ENCODE assay signal across 1 cellular context in the genomic region with DNA sequence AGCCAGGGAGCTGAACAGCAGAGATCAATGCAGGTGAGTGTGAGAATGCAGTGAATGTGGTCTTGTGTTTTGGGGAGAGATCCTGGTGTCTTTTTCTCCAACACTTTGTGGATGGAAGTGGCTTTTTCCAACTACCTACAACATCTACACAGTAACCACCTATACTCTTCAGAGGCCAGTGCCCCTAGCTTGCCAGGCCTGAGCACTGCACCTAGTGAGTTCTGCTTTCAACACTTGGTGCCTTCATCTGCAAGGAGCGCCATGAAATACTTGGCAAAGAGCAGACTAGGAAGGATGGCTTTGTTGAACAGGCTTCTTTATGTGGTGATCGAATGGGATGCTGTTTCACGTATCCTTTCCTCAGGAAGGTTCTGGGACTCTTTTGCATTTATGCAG.
TF ChIP-seq lines count a peak whose summit lies in the region.

No MANE protein-coding gene starts in this region.

TF ChIP-seq in GM23338, 12 proteins besides CTCF, POLR2A, EP300 and RAD21 (continued from another document):
- TF ChIP-seq, protein P1, sequence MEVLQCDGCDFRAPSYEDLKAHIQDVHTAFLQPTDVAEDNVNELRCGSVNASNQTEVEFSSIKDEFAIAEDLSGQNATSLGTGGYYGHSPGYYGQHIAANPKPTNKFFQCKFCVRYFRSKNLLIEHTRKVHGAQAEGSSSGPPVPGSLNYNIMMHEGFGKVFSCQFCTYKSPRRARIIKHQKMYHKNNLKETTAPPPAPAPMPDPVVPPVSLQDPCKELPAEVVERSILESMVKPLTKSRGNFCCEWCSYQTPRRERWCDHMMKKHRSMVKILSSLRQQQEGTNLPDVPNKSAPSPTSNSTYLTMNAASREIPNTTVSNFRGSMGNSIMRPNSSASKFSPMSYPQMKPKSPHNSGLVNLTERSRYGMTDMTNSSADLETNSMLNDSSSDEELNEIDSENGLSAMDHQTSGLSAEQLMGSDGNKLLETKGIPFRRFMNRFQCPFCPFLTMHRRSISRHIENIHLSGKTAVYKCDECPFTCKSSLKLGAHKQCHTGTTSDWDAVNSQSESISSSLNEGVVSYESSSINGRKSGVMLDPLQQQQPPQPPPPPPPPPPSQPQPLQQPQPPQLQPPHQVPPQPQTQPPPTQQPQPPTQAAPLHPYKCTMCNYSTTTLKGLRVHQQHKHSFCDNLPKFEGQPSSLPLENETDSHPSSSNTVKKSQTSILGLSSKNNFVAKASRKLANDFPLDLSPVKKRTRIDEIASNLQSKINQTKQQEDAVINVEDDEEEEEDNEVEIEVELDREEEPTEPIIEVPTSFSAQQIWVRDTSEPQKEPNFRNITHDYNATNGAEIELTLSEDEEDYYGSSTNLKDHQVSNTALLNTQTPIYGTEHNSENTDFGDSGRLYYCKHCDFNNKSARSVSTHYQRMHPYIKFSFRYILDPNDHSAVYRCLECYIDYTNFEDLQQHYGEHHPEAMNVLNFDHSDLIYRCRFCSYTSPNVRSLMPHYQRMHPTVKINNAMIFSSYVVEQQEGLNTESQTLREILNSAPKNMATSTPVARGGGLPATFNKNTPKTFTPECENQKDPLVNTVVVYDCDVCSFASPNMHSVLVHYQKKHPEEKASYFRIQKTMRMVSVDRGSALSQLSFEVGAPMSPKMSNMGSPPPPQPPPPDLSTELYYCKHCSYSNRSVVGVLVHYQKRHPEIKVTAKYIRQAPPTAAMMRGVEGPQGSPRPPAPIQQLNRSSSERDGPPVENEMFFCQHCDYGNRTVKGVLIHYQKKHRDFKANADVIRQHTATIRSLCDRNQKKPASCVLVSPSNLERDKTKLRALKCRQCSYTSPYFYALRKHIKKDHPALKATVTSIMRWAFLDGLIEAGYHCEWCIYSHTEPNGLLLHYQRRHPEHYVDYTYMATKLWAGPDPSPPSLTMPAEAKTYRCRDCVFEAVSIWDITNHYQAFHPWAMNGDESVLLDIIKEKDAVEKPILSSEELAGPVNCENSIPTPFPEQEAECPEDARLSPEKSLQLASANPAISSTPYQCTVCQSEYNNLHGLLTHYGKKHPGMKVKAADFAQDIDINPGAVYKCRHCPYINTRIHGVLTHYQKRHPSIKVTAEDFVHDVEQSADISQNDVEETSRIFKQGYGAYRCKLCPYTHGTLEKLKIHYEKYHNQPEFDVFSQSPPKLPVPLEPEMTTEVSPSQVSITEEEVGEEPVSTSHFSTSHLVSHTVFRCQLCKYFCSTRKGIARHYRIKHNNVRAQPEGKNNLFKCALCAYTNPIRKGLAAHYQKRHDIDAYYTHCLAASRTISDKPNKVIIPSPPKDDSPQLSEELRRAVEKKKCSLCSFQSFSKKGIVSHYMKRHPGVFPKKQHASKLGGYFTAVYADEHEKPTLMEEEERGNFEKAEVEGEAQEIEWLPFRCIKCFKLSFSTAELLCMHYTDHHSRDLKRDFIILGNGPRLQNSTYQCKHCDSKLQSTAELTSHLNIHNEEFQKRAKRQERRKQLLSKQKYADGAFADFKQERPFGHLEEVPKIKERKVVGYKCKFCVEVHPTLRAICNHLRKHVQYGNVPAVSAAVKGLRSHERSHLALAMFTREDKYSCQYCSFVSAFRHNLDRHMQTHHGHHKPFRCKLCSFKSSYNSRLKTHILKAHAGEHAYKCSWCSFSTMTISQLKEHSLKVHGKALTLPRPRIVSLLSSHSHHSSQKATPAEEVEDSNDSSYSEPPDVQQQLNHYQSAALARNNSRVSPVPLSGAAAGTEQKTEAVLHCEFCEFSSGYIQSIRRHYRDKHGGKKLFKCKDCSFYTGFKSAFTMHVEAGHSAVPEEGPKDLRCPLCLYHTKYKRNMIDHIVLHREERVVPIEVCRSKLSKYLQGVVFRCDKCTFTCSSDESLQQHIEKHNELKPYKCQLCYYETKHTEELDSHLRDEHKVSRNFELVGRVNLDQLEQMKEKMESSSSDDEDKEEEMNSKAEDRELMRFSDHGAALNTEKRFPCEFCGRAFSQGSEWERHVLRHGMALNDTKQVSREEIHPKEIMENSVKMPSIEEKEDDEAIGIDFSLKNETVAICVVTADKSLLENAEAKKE (CRISPR knock-in tag; IDR thresholded peaks at IDR 0.05), result no peak
- no peak for TF ChIP-seq ZNF331 (CRISPR knock-in tag; IDR thresholded peaks at IDR 0.05; ENCODE audit: low read depth)
- TF ChIP-seq NANOG (IDR thresholded peaks at IDR 0.05; ENCODE audit: borderline replicate concordance), result no peak
- TF ChIP-seq STAT1 (IDR thresholded peaks at IDR 0.05; ENCODE audit: unreplicated experiment), result no peak
- TF ChIP-seq EZH2 (IDR thresholded peaks at IDR 0.05; ENCODE audit: low read depth, unreplicated experiment), result no peak
- TF ChIP-seq, protein P2, sequence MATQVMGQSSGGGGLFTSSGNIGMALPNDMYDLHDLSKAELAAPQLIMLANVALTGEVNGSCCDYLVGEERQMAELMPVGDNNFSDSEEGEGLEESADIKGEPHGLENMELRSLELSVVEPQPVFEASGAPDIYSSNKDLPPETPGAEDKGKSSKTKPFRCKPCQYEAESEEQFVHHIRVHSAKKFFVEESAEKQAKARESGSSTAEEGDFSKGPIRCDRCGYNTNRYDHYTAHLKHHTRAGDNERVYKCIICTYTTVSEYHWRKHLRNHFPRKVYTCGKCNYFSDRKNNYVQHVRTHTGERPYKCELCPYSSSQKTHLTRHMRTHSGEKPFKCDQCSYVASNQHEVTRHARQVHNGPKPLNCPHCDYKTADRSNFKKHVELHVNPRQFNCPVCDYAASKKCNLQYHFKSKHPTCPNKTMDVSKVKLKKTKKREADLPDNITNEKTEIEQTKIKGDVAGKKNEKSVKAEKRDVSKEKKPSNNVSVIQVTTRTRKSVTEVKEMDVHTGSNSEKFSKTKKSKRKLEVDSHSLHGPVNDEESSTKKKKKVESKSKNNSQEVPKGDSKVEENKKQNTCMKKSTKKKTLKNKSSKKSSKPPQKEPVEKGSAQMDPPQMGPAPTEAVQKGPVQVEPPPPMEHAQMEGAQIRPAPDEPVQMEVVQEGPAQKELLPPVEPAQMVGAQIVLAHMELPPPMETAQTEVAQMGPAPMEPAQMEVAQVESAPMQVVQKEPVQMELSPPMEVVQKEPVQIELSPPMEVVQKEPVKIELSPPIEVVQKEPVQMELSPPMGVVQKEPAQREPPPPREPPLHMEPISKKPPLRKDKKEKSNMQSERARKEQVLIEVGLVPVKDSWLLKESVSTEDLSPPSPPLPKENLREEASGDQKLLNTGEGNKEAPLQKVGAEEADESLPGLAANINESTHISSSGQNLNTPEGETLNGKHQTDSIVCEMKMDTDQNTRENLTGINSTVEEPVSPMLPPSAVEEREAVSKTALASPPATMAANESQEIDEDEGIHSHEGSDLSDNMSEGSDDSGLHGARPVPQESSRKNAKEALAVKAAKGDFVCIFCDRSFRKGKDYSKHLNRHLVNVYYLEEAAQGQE (IDR thresholded peaks at IDR 0.05; ENCODE audit: unreplicated experiment), result no peak
